Comparison of ENCODE assay signal across 8 cellular contexts in genomic region chr17:5486206-5487124, GRCh38. TPM values are rescaled to one million over a fixed set of nuclear protein-coding genes. Genes with fewer than 3 reads are reported as not detected.
DNase-seq lines count a peak whose midpoint lies in the region; ATAC-seq and TF ChIP-seq lines count a peak whose summit lies in the region.

Gene MIS12, plus strand, starts transcription at chr17:5486566. Its CDS starts 2,297 bp downstream, at chr17:5488863.

- H3K9me3 Mint-ChIP-seq in activated naive CD4-positive, alpha-beta T cell treated with anti-CD3 and anti-CD28 coated beads, Interleukin-2, amount 50 U/mL, for 24 hours = no peaks in the 10 kb centered on the region

- peak; percentile 99 for DNase-seq in GM04504 (ENCODE audit: low read depth)
- peak; percentile 95 for DNase-seq in NCI-H1092 (lab: John Stamatoyannopoulos, UW)
- peak; percentile 99 for DNase-seq in globus pallidus (ENCODE audit: low spot score)
- DNase-seq in occipital lobe (lab: John Stamatoyannopoulos, UW) = peak; percentile 99

- H3K36me3 Mint-ChIP-seq in activated naive CD4-positive, alpha-beta T cell treated with anti-CD3 and anti-CD28 coated beads, Interleukin-2, amount 50 U/mL, for 24 hours = peaks cover 14% of the 10 kb centered on the region

- peak within 1 kb of the TSS; percentile 96 for H3K27ac ChIP-seq in temporal lobe (ENCODE audit: low read depth, low read length)

- H3K27ac Mint-ChIP-seq in activated naive CD4-positive, alpha-beta T cell treated with anti-CD3 and anti-CD28 coated beads, Interleukin-2, amount 50 U/mL, for 24 hours = peak within 1 kb of the TSS; percentile 97

- no peaks in the 10 kb centered on the region for H3K27me3 Mint-ChIP-seq in activated naive CD4-positive, alpha-beta T cell treated with anti-CD3 and anti-CD28 coated beads, Interleukin-2, amount 50 U/mL, for 24 hours

- H3K4me1 Mint-ChIP-seq in activated naive CD4-positive, alpha-beta T cell treated with anti-CD3 and anti-CD28 coated beads, Interleukin-2, amount 50 U/mL, for 24 hours = peaks cover 59% of the 10 kb centered on the region

- H3K4me3 Mint-ChIP-seq in activated naive CD4-positive, alpha-beta T cell treated with anti-CD3 and anti-CD28 coated beads, Interleukin-2, amount 50 U/mL, for 24 hours = peak within 1 kb of the TSS; percentile 95

- ATAC-seq in HG02588 (IDR thresholded peaks at IDR 0.05; ENCODE audit: unreplicated experiment) (peak; percentile 79), SK-N-SH treated with all-trans-retinoic acid at 6 μM for 48 hours (peak; percentile 97)

TF ChIP-seq in SK-N-SH treated with all-trans-retinoic acid at 6 μM for 48 hours, 23 proteins besides CTCF, POLR2A, EP300 and RAD21:
- no peak for TF ChIP-seq SNAI2 (CRISPR knock-in tag; IDR thresholded peaks at IDR 0.05)
- no peak for TF ChIP-seq TOX (CRISPR knock-in tag; IDR thresholded peaks at IDR 0.05; ENCODE audit: borderline replicate concordance)
- 0 out of 2 replicates have a peak, but pooled peaks have one; percentile 49 for TF ChIP-seq GLIS3 (CRISPR knock-in tag; IDR thresholded peaks at IDR 0.05)
- TF ChIP-seq CSRNP3 (CRISPR knock-in tag; IDR thresholded peaks at IDR 0.05) = no peak
- TF ChIP-seq ZNF565 (CRISPR knock-in tag; conservative IDR thresholded peaks at IDR 0.05; ENCODE audit: low read depth) = no peak
- TF ChIP-seq ZNF8 (CRISPR knock-in tag; IDR thresholded peaks at IDR 0.05) = no peak
- no peak for TF ChIP-seq PPARA (CRISPR knock-in tag; IDR thresholded peaks at IDR 0.05; ENCODE audit: borderline replicate concordance)
- peak; percentile 68; the same call in 1 of the 2 replicates for TF ChIP-seq ZFP3 (CRISPR knock-in tag; IDR thresholded peaks at IDR 0.05)
- TF ChIP-seq TSHZ2 (CRISPR knock-in tag; IDR thresholded peaks at IDR 0.05) = 0 out of 2 replicates have a peak, but pooled peaks have one; percentile 13

RNA-seq across cellular contexts. Expression of gene MIS12, which starts in this region (rescaled TPM):
- 18.2 TPM for total RNA-seq in occipital lobe
- total RNA-seq in temporal lobe = 11.6 TPM

Comparison
In these comparisons a context has a peak if more than half of its experiments do, and no peak if none do; other contexts are left out.
1. Peak in every context shown above with its lines: DNase-seq, ATAC-seq and H3K27ac ChIP-seq.